In the genomic region with DNA sequence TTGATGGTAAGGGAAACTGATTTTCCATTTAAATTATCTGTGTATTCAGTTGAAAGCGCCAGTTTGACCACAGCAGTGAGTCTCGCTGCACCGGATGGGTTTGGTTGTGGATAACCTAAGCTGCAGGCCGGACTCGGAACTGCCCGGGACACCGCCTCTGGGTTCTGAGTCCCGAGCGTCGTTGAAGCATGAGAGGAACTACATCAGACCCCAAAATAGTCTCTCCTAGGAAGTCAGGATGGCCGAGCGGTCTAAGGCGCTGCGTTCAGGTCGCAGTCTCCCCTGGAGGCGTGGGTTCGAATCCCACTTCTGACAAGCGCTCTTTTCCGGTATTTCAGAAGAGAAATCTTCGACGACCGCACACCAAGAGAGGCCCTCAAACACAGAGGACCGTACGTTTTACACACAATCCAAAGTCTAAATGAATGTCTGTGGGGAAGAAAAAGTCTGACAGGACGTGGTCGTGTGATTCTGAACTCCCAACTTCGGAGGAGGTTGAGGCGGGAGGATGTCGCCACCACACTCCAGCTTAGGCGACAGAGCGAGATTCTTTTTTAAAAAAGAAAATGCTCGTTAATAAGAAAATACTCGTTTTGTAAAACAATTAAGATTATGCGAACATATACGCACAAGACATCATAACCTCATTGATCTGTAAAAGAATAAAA, we compare ENCODE assay signal across 8 cellular contexts. TPM values are rescaled to one million over a fixed set of nuclear protein-coding genes. Genes with fewer than 3 reads are reported as not detected.
DNase-seq lines count a peak whose midpoint lies in the region; ATAC-seq and TF ChIP-seq lines count a peak whose summit lies in the region.

No MANE protein-coding gene starts in this region.

- no peak overlapping the region for H3K4me3 Mint-ChIP-seq in activated T-helper 17 cell treated with anti-CD3 and anti-CD28 coated beads, Interleukin-2, amount 50 U/mL, for 72 hours
- no peak overlapping the region for H3K4me3 Mint-ChIP-seq in natural killer cell

- in situ Hi-C loops in KBM-7 (cut with MboI; ENCODE audit: low pct_unique_long_range_greater_than_20kb, low sequenced_read_pairs) = loop anchor here (10.0 kb wide), 1 partner anchor 115 kb away; no protein-coding TSS in a partner anchor

- H3K27me3 Mint-ChIP-seq in activated T-helper 17 cell treated with anti-CD3 and anti-CD28 coated beads, Interleukin-2, amount 50 U/mL, for 72 hours = no peaks in the 10 kb centered on the region
- no peaks in the 10 kb centered on the region for H3K27me3 Mint-ChIP-seq in natural killer cell (ENCODE audit: low read depth in 2 of 2)

- peaks cover 15% of the 10 kb centered on the region for H3K4me1 Mint-ChIP-seq in activated T-helper 17 cell treated with anti-CD3 and anti-CD28 coated beads, Interleukin-2, amount 50 U/mL, for 72 hours
- H3K4me1 Mint-ChIP-seq in natural killer cell = peaks cover 0 to 5% of the 10 kb centered on the region in 2 donors

- H3K9me3 Mint-ChIP-seq in activated T-helper 17 cell treated with anti-CD3 and anti-CD28 coated beads, Interleukin-2, amount 50 U/mL, for 72 hours = no peaks in the 10 kb centered on the region
- H3K9me3 Mint-ChIP-seq in natural killer cell = no peaks in the 10 kb centered on the region

- no peak overlapping the region for H3K27ac Mint-ChIP-seq in activated T-helper 17 cell treated with anti-CD3 and anti-CD28 coated beads, Interleukin-2, amount 50 U/mL, for 72 hours
- H3K27ac Mint-ChIP-seq in natural killer cell = no peak overlapping the region

- no peaks in the 10 kb centered on the region for H3K36me3 Mint-ChIP-seq in activated T-helper 17 cell treated with anti-CD3 and anti-CD28 coated beads, Interleukin-2, amount 50 U/mL, for 72 hours (ENCODE audit: low read depth)
- no peaks in the 10 kb centered on the region for H3K36me3 Mint-ChIP-seq in natural killer cell

- peak; percentile 94 for DNase-seq in DMS 273 treated with DMSO at 0.1 percent for 48 hours (lab: John Stamatoyannopoulos, UW)
- DNase-seq in KBM-7 = peak; percentile 96
- DNase-seq in RPMI7951 (ENCODE audit: low read depth) = peak; percentile 92
- peak; percentile 98 for DNase-seq in fibroblast of peridontal ligament (ENCODE audit: extremely low read depth)
- DNase-seq in natural killer cell = peak; percentile 87
- DNase-seq in stimulated activated naive CD4-positive, alpha-beta T cell treated with Interleukin-2 at 50 U/mL for 16 hours (lab: John Stamatoyannopoulos, UW) = peak; percentile 73

- peak; percentile 10 for TF ChIP-seq CTCF in natural killer cell (IDR thresholded peaks at IDR 0.05)

- intact Hi-C loops in natural killer cell (cut with micrococcal nuclease) = loop anchor here (1.0 to 5.0 kb wide), 7 partner anchors 56 to 827 kb away; a partner anchor contains a TSS

- ATAC-seq in GM21619 (IDR thresholded peaks at IDR 0.05; ENCODE audit: unreplicated experiment) (peak; percentile 43), natural killer cell (peak; percentile 56 to 65 (median 57))
- peak; percentile 66 for ATAC-seq in activated T-helper 17 cell treated with anti-CD3 and anti-CD28 coated beads, Interleukin-2, amount 50 U/mL, for 72 hours (replicated peaks)

RNA-seq across cellular contexts. Expression of a gene that starts 15.4 kb away (rescaled TPM):
- 0.24 and 2.1 TPM in 2 replicates for total RNA-seq in RPMI7951 (2014; rRNA removed; shearing (Covaris generic))
- total RNA-seq in activated T-helper 17 cell treated with anti-CD3 and anti-CD28 coated beads, Interleukin-2, amount 50 U/mL, for 72 hours = not detected
- not detected for total RNA-seq in natural killer cell

RNA-seq across cellular contexts. Expression of a gene that starts 54.8 kb away (rescaled TPM):
- 120 and 134 TPM in 2 replicates for total RNA-seq in RPMI7951 (2014; rRNA removed; shearing (Covaris generic))
- 10 to 100 TPM; 17.0 to 23.5 TPM for total RNA-seq in activated T-helper 17 cell treated with anti-CD3 and anti-CD28 coated beads, Interleukin-2, amount 50 U/mL, for 72 hours
- 10 to 100 TPM; 36.5 to 44.4 (median 43.7) TPM for total RNA-seq in natural killer cell

RNA-seq across cellular contexts. Expression of a gene that starts 58.7 kb away (rescaled TPM):
- not detected in 2 replicates for total RNA-seq in RPMI7951 (2014; rRNA removed; shearing (Covaris generic))
- 10 to 100 TPM in 1 of 2 donors, 1 to 10 TPM in 1; 1.1 to 11.5 TPM for total RNA-seq in activated T-helper 17 cell treated with anti-CD3 and anti-CD28 coated beads, Interleukin-2, amount 50 U/mL, for 72 hours
- under 1 TPM in 1 of 3 donors, not detected in 2; 0.14 TPM for total RNA-seq in natural killer cell

Comparison
In these comparisons a context has a peak if more than half of its experiments do, and no peak if none do; other contexts are left out.
1. Peak in every context shown above with its lines: DNase-seq and ATAC-seq.